ENCODE assay signal across 1 cellular context in the genomic region with DNA sequence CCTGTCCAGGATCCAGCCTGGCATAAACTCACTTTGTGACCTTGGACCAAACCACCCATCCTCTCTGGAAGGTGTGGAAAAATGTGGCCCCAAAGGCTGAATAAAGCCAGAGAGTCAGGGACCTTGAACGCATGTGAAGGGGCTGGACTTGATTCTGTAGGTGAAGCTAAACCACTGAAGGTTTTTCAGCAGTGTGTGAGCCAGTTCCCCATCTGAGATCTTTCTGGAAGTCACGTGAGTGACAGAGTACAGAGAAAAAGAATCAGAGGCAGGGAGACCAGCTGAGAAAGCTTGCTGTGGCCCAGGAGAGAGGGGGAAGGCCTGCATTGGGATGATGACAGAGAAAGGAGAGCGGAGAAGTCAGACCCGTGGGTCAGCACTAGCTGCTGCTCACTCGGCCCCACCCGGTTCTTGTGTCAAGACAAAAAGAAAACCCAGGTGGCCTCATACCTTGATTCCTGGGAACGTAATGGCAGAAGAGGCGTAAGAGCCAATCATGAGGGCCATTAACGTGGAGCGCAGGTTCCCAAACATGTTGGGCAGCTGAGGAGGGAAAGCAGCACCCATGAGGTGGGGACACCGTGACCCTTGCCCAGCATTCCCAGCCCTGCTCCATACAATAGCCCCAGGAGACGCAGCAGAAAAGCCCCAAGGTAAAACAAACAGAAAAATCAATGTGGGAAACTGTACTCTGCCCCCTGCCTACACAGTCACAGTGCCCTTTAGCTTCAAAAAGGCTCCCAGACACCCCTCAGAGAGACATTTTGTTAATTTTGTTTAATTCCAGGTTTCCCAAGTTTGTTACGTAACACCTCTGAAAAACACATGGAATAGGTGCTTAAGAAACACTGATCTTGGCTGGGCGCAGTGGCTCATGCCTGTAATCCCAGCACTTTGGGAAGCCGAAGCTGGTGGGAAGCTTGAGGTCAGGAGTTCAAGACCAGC.
TF ChIP-seq lines count a peak whose summit lies in the region.

No MANE protein-coding gene starts in this region.

TF ChIP-seq in H1, 55 proteins besides CTCF, POLR2A, EP300 and RAD21:
- TF ChIP-seq YY1 (IDR thresholded peaks at IDR 0.05; ENCODE audit: low read depth, low read length) (no peak), RNF2 (IDR thresholded peaks at IDR 0.05; ENCODE audit: borderline replicate concordance, low read depth, low read length, missing control alignments, poor library complexity, severe bottlenecking) (no peak), SIRT6 (IDR thresholded peaks at IDR 0.05; ENCODE audit: low read length) (no peak), BACH1 (IDR thresholded peaks at IDR 0.05; ENCODE audit: low read length) (no peak), SIX5 (IDR thresholded peaks at IDR 0.05; ENCODE audit: low read depth, low read length) (no peak), BRCA1 (IDR thresholded peaks at IDR 0.05; ENCODE audit: low read depth, low read length) (no peak), JUND (IDR thresholded peaks at IDR 0.05; ENCODE audit: low read length) (no peak)
